31 cellular contexts compared by ENCODE assay signal in genomic region chr17:58227733-58228132, GRCh38. TPM values are rescaled to one million over a fixed set of nuclear protein-coding genes. Genes with fewer than 3 reads are reported as not detected.
"Had no signal": no experiment of that assay in that cellular context is flagged by ENCODE, and none has a peak within 500 bp of the region (broad histone marks: within the 10 kb centered on the region; RNA-seq: fewer than 3 reads in every experiment).

No MANE protein-coding gene starts in this region.

- DNase-seq: hippocampal formation; kidney glomerular epithelial cell; left cardiac atrium; left lung; mesendoderm; naive B cell; nucleus accumbens; pancreas; posterior cingulate gyrus; retina; right cardiac atrium; sigmoid colon; small intestine; spleen; stimulated activated CD4-positive, alpha-beta T cell treated with anti-CD3 and anti-CD28 coated beads, Interleukin-4, amount 100 ng/mL, for 24 hours; stimulated activated naive CD4-positive, alpha-beta T cell; stomach; testis; thyroid gland; transverse colon; upper lobe of left lung had no signal

- H3K9me3 Mint-ChIP-seq: naive B cell; nephron; neural crest cell; stimulated activated effector memory CD8-positive, alpha-beta T cell treated with anti-CD3 and anti-CD28 coated beads, Interleukin-12 subunit alpha, Interleukin-12 subunit beta, amount 100 ng/mL, for 72 hours had no signal

- ATAC-seq: left cardiac atrium; left lung; pancreas; right cardiac atrium; stimulated activated effector memory CD8-positive, alpha-beta T cell treated with anti-CD3 and anti-CD28 coated beads, Interleukin-12 subunit alpha, Interleukin-12 subunit beta, amount 100 ng/mL, for 72 hours had no signal

- H3K36me3 Mint-ChIP-seq: mesothelial cell of epicardium; naive B cell; stimulated activated effector memory CD8-positive, alpha-beta T cell treated with anti-CD3 and anti-CD28 coated beads, Interleukin-12 subunit alpha, Interleukin-12 subunit beta, amount 100 ng/mL, for 72 hours had no signal

- H3K4me3 Mint-ChIP-seq: mesothelial cell of epicardium; naive B cell; nephron; neural crest cell; stimulated activated effector memory CD8-positive, alpha-beta T cell treated with anti-CD3 and anti-CD28 coated beads, Interleukin-12 subunit alpha, Interleukin-12 subunit beta, amount 100 ng/mL, for 72 hours had no signal

- H3K4me1 Mint-ChIP-seq: neural crest cell had no signal

- H3K27ac Mint-ChIP-seq: mesothelial cell of epicardium; nephron; stimulated activated effector memory CD8-positive, alpha-beta T cell treated with anti-CD3 and anti-CD28 coated beads, Interleukin-12 subunit alpha, Interleukin-12 subunit beta, amount 100 ng/mL, for 72 hours had no signal

RNA-seq across cellular contexts. Expression of gene LPO, which starts 10.7 kb away (rescaled TPM):
- total RNA-seq: left cardiac atrium, mononuclear cell, neural crest cell, osteoblast, pancreas, prostate gland, right cardiac atrium, sigmoid colon, spleen, stomach, transverse colon, upper lobe of left lung, urinary bladder, vagina had no signal

RNA-seq across cellular contexts. Expression of gene EPX, which starts 35.2 kb away (rescaled TPM):
- total RNA-seq: left cardiac atrium, left lung, lower leg skin, mesothelial cell of epicardium, neural crest cell, osteoblast, pancreas, prostate gland, right cardiac atrium, sigmoid colon, testis, thyroid gland, transverse colon, vagina had no signal

RNA-seq across cellular contexts. Expression of gene MPO, which starts 53.0 kb away (rescaled TPM):
- total RNA-seq: mesothelial cell of epicardium, neural crest cell, transverse colon, vagina had no signal
